ENCODE assay signal across 15 cellular contexts in the genomic region with DNA sequence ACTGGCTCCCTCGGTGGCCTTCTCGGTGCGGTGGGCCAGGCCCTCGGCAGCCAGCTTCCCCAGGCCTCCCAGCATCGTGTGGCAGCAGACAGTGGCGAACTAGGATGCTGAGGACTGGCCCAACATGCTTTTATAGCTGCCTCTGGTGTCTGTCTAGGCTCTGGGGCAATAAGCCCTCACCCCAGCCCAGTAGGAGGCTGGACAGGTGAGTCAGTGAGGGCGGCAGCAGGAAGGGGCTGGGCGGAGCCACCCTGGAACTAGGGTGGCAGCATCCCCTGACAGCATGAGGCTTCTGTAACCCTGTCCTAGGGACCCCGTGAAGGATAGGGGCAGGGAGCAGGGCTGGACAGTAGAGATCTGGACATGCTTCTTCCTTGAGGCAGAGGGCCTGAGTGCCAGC. TPM values are rescaled to one million over a fixed set of nuclear protein-coding genes. Genes with fewer than 3 reads are reported as not detected.
"Had no signal": no experiment of that assay in that cellular context is flagged by ENCODE, and none has a peak within 500 bp of the region (broad histone marks: within the 10 kb centered on the region; RNA-seq: fewer than 3 reads in every experiment).

A gene (minus strand): TSS at position 101 of the 400 bp plus-strand sequence. CDS start 26 bp downstream, at position 75.

RNA-seq across cellular contexts. Expression of the gene that starts here (rescaled TPM):
- total RNA-seq: activated B cell treated with CpG ODN at 0.5 μM for 24 hours; activated CD4-positive, alpha-beta memory T cell treated with anti-CD3 and anti-CD28 coated beads for 36 hours; activated CD4-positive, alpha-beta memory T cell treated with anti-CD3 and anti-CD28 coated beads, Interleukin-2, amount 10 ng/mL, durations not matched to agents 7 days and 5 days; activated CD4-positive, alpha-beta T cell treated with anti-CD3 and anti-CD28 coated beads for 36 hours; activated CD4-positive, alpha-beta T cell treated with anti-CD3 and anti-CD28 coated beads, Interleukin-2, amount 10 ng/mL, durations not matched to agents 24 days and 14 days; activated CD4-positive, alpha-beta T cell treated with anti-CD3 and anti-CD28 coated beads, Interleukin-2, amount 10 ng/mL, durations not matched to agents 7 days and 5 days; activated CD8-positive, alpha-beta memory T cell treated with anti-CD3 and anti-CD28 coated beads for 36 hours; activated CD8-positive, alpha-beta memory T cell treated with anti-CD3 and anti-CD28 coated beads, Interleukin-2, amount 10 ng/mL, durations not matched to agents 7 days and 5 days; activated CD8-positive, alpha-beta T cell treated with anti-CD3 and anti-CD28 coated beads for 36 hours; activated CD8-positive, alpha-beta T cell treated with anti-CD3 and anti-CD28 coated beads, Interleukin-2, amount 10 ng/mL, durations not matched to agents 7 days and 5 days; T-cell; T-helper 1 cell treated with Interleukin-12 subunit alpha and Interleukin-12 subunit beta and Interleukin-4 antibody, amounts not matched to agents 30 ng/mL and 1 ng/mL, for 36 hours; T-helper 17 cell; T-helper 2 cell treated with Interferon-gamma antibody and Interleukin-4, amounts not matched to agents 100 ng/mL and 5 ng/mL, for 36 hours; WTC11 had no signal
